ENCODE assay signal across 20 cellular contexts in the genomic region with DNA sequence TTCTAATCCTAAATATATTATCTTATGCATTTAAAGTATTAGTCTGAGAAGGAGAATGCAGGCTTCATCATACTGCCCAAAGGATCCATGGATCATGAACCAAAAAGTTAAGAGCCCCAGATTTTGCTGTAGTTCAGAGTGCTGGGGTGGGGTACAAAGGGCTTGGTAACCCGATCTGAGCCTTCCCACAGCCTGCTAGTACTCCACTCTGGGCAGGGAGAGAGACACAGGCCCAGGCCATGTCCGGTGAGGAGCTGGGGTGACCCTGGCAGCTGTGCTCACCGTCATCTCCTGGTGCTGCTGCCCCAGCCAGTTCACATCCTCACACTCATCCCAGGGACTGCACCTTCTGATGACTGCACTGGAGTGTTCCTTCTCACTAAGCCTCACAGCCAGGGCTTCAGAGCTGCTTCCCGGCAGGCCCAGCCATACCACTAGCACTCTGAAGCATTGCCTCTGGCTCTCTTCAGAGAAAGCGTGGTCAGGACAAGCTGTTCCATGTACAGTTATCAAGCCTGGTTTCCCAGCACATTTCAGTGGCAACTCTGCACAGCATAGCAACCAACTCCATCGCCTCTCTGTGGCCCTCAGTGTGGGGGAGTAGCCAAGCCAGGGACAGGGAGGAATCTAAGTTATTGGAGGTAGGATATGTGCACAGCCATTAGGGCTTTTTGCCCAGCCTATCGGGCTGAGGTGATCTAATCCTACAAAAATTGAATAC.
DNase-seq lines count a peak whose midpoint lies in the region; ATAC-seq and TF ChIP-seq lines count a peak whose summit lies in the region.
"Had no signal": no experiment of that assay in that cellular context is flagged by ENCODE, and none has a peak within 500 bp of the region (broad histone marks: within the 10 kb centered on the region; RNA-seq: fewer than 3 reads in every experiment).

No MANE protein-coding gene starts in this region.

- H3K9me3 ChIP-seq in right cardiac atrium (ENCODE audit: control insufficient read depth, low read length) = no peaks in the 10 kb centered on the region
- no peaks in the 10 kb centered on the region for H3K9me3 ChIP-seq in breast epithelium

- H3K4me1 ChIP-seq in right cardiac atrium (ENCODE audit: control insufficient read depth, insufficient read depth, low read length) (peaks cover 15% of the 10 kb centered on the region), breast epithelium (no peaks in the 10 kb centered on the region)

- CTCF ChIA-PET in activated naive CD4-positive, alpha-beta T cell treated with anti-CD3 and anti-CD28 coated beads, Interleukin-2, amount 10 ng/mL, durations not matched to agents 7 days and 5 days (lab: Charles Lee) = no interaction called here

- peaks cover 3% of the 10 kb centered on the region for H3K27me3 Mint-ChIP-seq in activated naive CD4-positive, alpha-beta T cell treated with anti-CD3 and anti-CD28 coated beads, Interleukin-2, amount 10 ng/mL, durations not matched to agents 7 days and 5 days
- H3K27me3 Mint-ChIP-seq: activated naive CD4-positive, alpha-beta T cell treated with anti-CD3 and anti-CD28 coated beads, Interleukin-2, amount 50 U/mL, for 24 hours had no signal

- ATAC-seq in right cardiac atrium (peak in 1 of 2 donors; percentile 32), HG02852 (IDR thresholded peaks at IDR 0.05; ENCODE audit: unreplicated experiment) (no peak)
- ATAC-seq: CD8-positive, alpha-beta T cell; naive thymus-derived CD4-positive, alpha-beta T cell had no signal

- no peak for TF ChIP-seq POLR2A in breast epithelium (IDR thresholded peaks at IDR 0.05)

- DNase-seq in H7 (peak; percentile 16), cardiac fibroblast (ENCODE audit: low read depth in 2 of 2) (peak; percentile 60 to 67), right cardiac atrium (peak in 2 of 3 donors; percentile 36 to 57), posterior vena cava (ENCODE audit: low spot score) (peak; percentile 82), breast epithelium (ENCODE audit: low spot score in 2 of 2) (no peak)
- no peak for DNase-seq in activated naive CD4-positive, alpha-beta T cell treated with anti-CD3 and anti-CD28 coated beads, Interleukin-2, amount 10 ng/mL, durations not matched to agents 7 days and 5 days
- no peak for DNase-seq in activated naive CD4-positive, alpha-beta T cell treated with anti-CD3 and anti-CD28 coated beads, Interleukin-2, amount 50 U/mL, for 16 hours
- DNase-seq: activated CD4-positive, alpha-beta T cell treated with anti-CD3 and anti-CD28 coated beads, Interleukin-2, amount 50 U/mL, for 1 hour; caudate nucleus; CD8-positive, alpha-beta T cell; naive thymus-derived CD4-positive, alpha-beta T cell; NCI-H1694; NCI-H446; NK-92 treated with Interleukin-12 subunit alpha and Interleukin-12 subunit beta, amount 100 ng/mL, for 24 hours; RPMI8226; stimulated activated naive CD4-positive, alpha-beta T cell; SW 1271 had no signal

- H3K4me3 ChIP-seq in H7 (ENCODE audit: insufficient read depth, low read depth, low read length) (no peak overlapping the region), cardiac fibroblast (replicated peaks in 1 of 2; ENCODE audit: low read depth in 2 of 2, low read length in 2 of 2) (no peak overlapping the region), right cardiac atrium (ENCODE audit: low read length) (no peak overlapping the region), breast epithelium (no peak overlapping the region)
- H3K4me3 ChIP-seq: lung had no signal

- H3K27ac Mint-ChIP-seq in activated naive CD4-positive, alpha-beta T cell treated with anti-CD3 and anti-CD28 coated beads, Interleukin-2, amount 10 ng/mL, durations not matched to agents 7 days and 5 days = no peak overlapping the region
- H3K27ac Mint-ChIP-seq: activated naive CD4-positive, alpha-beta T cell treated with anti-CD3 and anti-CD28 coated beads, Interleukin-2, amount 50 U/mL, for 24 hours; CD8-positive, alpha-beta T cell; naive thymus-derived CD4-positive, alpha-beta T cell had no signal

- H3K36me3 ChIP-seq in H7 (replicated peaks; ENCODE audit: control insufficient read depth, insufficient read depth, low read length) (no peaks in the 10 kb centered on the region), breast epithelium (no peaks in the 10 kb centered on the region)

- no peaks in the 10 kb centered on the region for H3K36me3 Mint-ChIP-seq in activated naive CD4-positive, alpha-beta T cell treated with anti-CD3 and anti-CD28 coated beads, Interleukin-2, amount 10 ng/mL, durations not matched to agents 7 days and 5 days
- H3K36me3 Mint-ChIP-seq: activated naive CD4-positive, alpha-beta T cell treated with anti-CD3 and anti-CD28 coated beads, Interleukin-2, amount 50 U/mL, for 24 hours; CD8-positive, alpha-beta T cell; naive thymus-derived CD4-positive, alpha-beta T cell had no signal

- 60% methylated on average over 7 of the region's 7 CpGs for WGBS in right cardiac atrium

- H3K27me3 ChIP-seq in H7 (ENCODE audit: control insufficient read depth, insufficient read depth, low read length) (no peaks in the 10 kb centered on the region), right cardiac atrium (ENCODE audit: control insufficient read depth, insufficient read depth) (no peaks in the 10 kb centered on the region), breast epithelium (no peaks in the 10 kb centered on the region)

- intact Hi-C loops in right cardiac atrium (cut with DNase I) = no loop called here
- intact Hi-C loops in posterior vena cava (cut with DNase I) = no loop called here
- intact Hi-C loops in breast epithelium (cut with DNase I; ENCODE audit: low total_unique reads) = no loop called here

- TF ChIP-seq CTCF in cardiac fibroblast (IDR thresholded peaks at IDR 0.05; ENCODE audit: low read depth, low read length) (no peak), breast epithelium (IDR thresholded peaks at IDR 0.05) (no peak)

- H3K27ac ChIP-seq in right cardiac atrium (ENCODE audit: low read length) (peak overlapping the region; percentile 29), breast epithelium (no peak overlapping the region)

- no peaks in the 10 kb centered on the region for H3K9me3 Mint-ChIP-seq in activated naive CD4-positive, alpha-beta T cell treated with anti-CD3 and anti-CD28 coated beads, Interleukin-2, amount 10 ng/mL, durations not matched to agents 7 days and 5 days
- H3K9me3 Mint-ChIP-seq: activated naive CD4-positive, alpha-beta T cell treated with anti-CD3 and anti-CD28 coated beads, Interleukin-2, amount 50 U/mL, for 24 hours; CD8-positive, alpha-beta T cell had no signal

- H3K4me1 Mint-ChIP-seq in activated naive CD4-positive, alpha-beta T cell treated with anti-CD3 and anti-CD28 coated beads, Interleukin-2, amount 10 ng/mL, durations not matched to agents 7 days and 5 days = no peaks in the 10 kb centered on the region
- H3K4me1 Mint-ChIP-seq: activated naive CD4-positive, alpha-beta T cell treated with anti-CD3 and anti-CD28 coated beads, Interleukin-2, amount 50 U/mL, for 24 hours; naive thymus-derived CD4-positive, alpha-beta T cell had no signal

- no peak overlapping the region for H3K4me3 Mint-ChIP-seq in activated naive CD4-positive, alpha-beta T cell treated with anti-CD3 and anti-CD28 coated beads, Interleukin-2, amount 10 ng/mL, durations not matched to agents 7 days and 5 days
- H3K4me3 Mint-ChIP-seq: activated naive CD4-positive, alpha-beta T cell treated with anti-CD3 and anti-CD28 coated beads, Interleukin-2, amount 50 U/mL, for 24 hours; CD8-positive, alpha-beta T cell; naive thymus-derived CD4-positive, alpha-beta T cell had no signal

Comparison
In these comparisons a context has a peak if more than half of its experiments do, and no peak if none do; other contexts are left out.
1. DNase-seq: peak in H7 (single experiment), cardiac fibroblast (2 of 2), right cardiac atrium (2 of 3) and posterior vena cava (single experiment); none in activated naive CD4-positive, alpha-beta T cell treated with anti-CD3 and anti-CD28 coated beads, Interleukin-2, amount 10 ng/mL, durations not matched to agents 7 days and 5 days (single experiment), breast epithelium (0 of 2) and activated naive CD4-positive, alpha-beta T cell treated with anti-CD3 and anti-CD28 coated beads, Interleukin-2, amount 50 U/mL, for 16 hours (single experiment).